In the genomic region with DNA sequence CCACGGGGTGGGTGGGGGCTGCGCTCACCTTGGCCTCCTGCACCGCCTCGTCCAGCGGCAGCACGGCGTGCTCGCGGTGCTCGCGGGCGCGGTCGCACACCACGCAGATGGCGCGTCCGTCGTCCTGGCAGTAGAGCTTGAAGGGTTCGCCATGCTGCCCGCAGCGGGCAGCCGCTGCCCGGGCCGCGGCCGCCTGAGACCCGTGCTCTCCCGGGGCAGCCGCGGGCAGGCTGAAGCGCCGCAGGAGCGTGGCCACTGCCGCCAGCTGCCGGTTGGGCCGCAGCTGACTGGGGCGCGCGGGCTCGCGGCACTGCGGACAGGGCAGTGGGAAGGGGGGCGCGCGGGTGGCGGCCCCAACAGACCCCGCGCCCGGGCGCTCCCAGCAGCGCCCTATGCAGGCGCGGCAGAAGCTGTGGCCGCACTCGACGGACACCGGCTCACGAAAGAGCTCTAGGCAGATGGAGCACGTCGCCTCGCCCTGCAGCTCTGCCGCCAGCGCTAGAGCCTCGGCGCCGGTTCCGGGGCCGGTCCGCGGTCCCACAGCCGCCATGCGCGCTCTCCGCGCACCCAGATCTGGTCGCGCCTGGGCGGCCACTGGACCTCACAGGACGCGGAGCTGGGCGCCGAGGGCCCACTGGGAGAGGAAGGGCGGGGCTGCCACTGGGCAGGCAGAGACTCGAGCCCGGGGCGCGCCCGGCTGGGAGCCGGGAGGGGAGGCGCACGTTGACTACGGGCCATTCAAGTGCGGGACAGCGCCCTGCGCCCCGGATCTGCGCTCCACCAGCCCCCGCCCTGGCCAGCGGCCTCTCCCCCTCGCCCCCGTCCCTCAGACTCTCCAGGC, we compare ENCODE assay signal across 8 cellular contexts.
A peak's percentile ranks its signal among the peaks of the same experiment; 100 is the strongest.
DNase-seq lines count a peak whose midpoint lies in the region; ATAC-seq and TF ChIP-seq lines count a peak whose summit lies in the region.

A gene (minus strand): TSS at position 636 of the 841 bp plus-strand sequence. CDS start 86 bp downstream, at position 550.

- no peak within 1 kb of the TSS for H3K27ac ChIP-seq in WERI-Rb-1
- H3K27ac ChIP-seq in neutrophil = no peak within 1 kb of the TSS

- H3K4me3 ChIP-seq in WERI-Rb-1 (ENCODE audit: low read depth, low read length) (peak within 1 kb of the TSS; percentile 44), fibroblast of pulmonary artery (replicated peaks; ENCODE audit: low read depth, low read length) (peak within 1 kb of the TSS; percentile 50), neutrophil (ENCODE audit: low read depth in 1 of 2, low read length in 1 of 2) (peak within 1 kb of the TSS; percentile 24 to 60)

- peaks cover 51% of the 10 kb centered on the region in 2 experiments for H3K4me1 ChIP-seq in neutrophil (ENCODE audit: control insufficient read depth in 1 of 2, insufficient read depth in 1 of 2, low read depth in 1 of 2, low read length in 1 of 2)

- peak; percentile 32 for DNase-seq in GM19238 (ENCODE audit: insufficient read length, low spot score)
- no peak for DNase-seq in WERI-Rb-1
- DNase-seq in fibroblast of pulmonary artery (ENCODE audit: low read depth) = no peak
- no peak for DNase-seq in KG1 (lab: John Stamatoyannopoulos, UW)
- DNase-seq in NCI-H1436 treated with DMSO at 0.1 percent for 48 hours (lab: John Stamatoyannopoulos, UW) = no peak
- no peak for DNase-seq in cerebellar cortex (ENCODE audit: low spot score)

- H3K27me3 ChIP-seq in WERI-Rb-1 (ENCODE audit: insufficient read depth, low read depth, severe bottlenecking) = peaks cover 15% of the 10 kb centered on the region
- peaks cover 98% of the 10 kb centered on the region for H3K27me3 ChIP-seq in neutrophil

- H3K9me3 ChIP-seq in WERI-Rb-1 (ENCODE audit: severe bottlenecking) = no peaks in the 10 kb centered on the region
- H3K9me3 ChIP-seq in neutrophil = no peaks in the 10 kb centered on the region

- H3K36me3 ChIP-seq in WERI-Rb-1 (no peaks in the 10 kb centered on the region), neutrophil (no peaks in the 10 kb centered on the region)

- TF ChIP-seq CTCF in WERI-Rb-1 (IDR thresholded peaks at IDR 0.05; ENCODE audit: low read depth, low read length) (no peak), fibroblast of pulmonary artery (IDR thresholded peaks at IDR 0.05; ENCODE audit: low read length, missing control alignments) (no peak), neutrophil (IDR thresholded peaks at IDR 0.05) (no peak)

- no peak for ATAC-seq in HG03565 (IDR thresholded peaks at IDR 0.05; ENCODE audit: unreplicated experiment)
